In genomic region chr2:204717591-204717990, GRCh38 we compare ENCODE assay signal across 24 cellular contexts.
"Had no signal": no experiment of that assay in that cellular context is flagged by ENCODE, and none has a peak within 500 bp of the region (broad histone marks: within the 10 kb centered on the region; RNA-seq: fewer than 3 reads in every experiment).

No MANE protein-coding gene starts in this region.

- H3K4me1 ChIP-seq: left lung, lower lobe of right lung, parathyroid adenoma, right atrium auricular region, spleen, suprapubic skin, upper lobe of right lung had no signal

- H3K9me3 ChIP-seq: left lung, lower lobe of right lung, right atrium auricular region, spleen, suprapubic skin, thoracic aorta, tibial artery, upper lobe of right lung had no signal

- H3K27ac ChIP-seq: left lung, lower lobe of right lung, parathyroid adenoma, right atrium auricular region, spleen, suprapubic skin, thoracic aorta, tibial artery, upper lobe of right lung had no signal

- H3K27me3 ChIP-seq: left lung, right atrium auricular region, spleen, suprapubic skin, tibial artery, upper lobe of right lung had no signal

- FAIRE-seq: islet of Langerhans, kidney, small intestine, urothelium cell line had no signal

- H3K9ac ChIP-seq: parathyroid adenoma had no signal

- H3K4me3 ChIP-seq: left lung, lower lobe of right lung, right atrium auricular region, spleen, suprapubic skin, thoracic aorta, tibial artery, upper lobe of right lung had no signal

- ATAC-seq: left colon; left lung; lower lobe of right lung; naive thymus-derived CD8-positive, alpha-beta T cell; stimulated activated effector memory CD8-positive, alpha-beta T cell treated with anti-CD3 and anti-CD28 coated beads, Interleukin-12 subunit alpha, Interleukin-12 subunit beta, amount 100 ng/mL, for 72 hours; upper lobe of right lung had no signal

- DNase-seq: hypothalamus; immature natural killer cell; kidney; left colon; left lung; lower lobe of right lung; mammary epithelial cell; mesenchymal stem cell; naive thymus-derived CD8-positive, alpha-beta T cell; nucleus accumbens; small intestine; spleen; stimulated activated CD4-positive, alpha-beta T cell treated with anti-CD3 and anti-CD28 coated beads, Interleukin-4, amount 100 ng/mL, for 24 hours; stimulated activated naive CD4-positive, alpha-beta T cell; tibial artery; trophoblast cell; upper lobe of right lung had no signal

- H2AFZ ChIP-seq: parathyroid adenoma had no signal

- H3K36me3 ChIP-seq: left lung, lower lobe of right lung, right atrium auricular region, spleen, suprapubic skin, thoracic aorta, tibial artery, upper lobe of right lung had no signal
